In genomic region chr6:32190054-32190945, GRCh38 we compare ENCODE assay signal across 8 cellular contexts. TPM values are rescaled to one million over a fixed set of nuclear protein-coding genes. Genes with fewer than 3 reads are reported as not detected.
DNase-seq lines count a peak whose midpoint lies in the region; ATAC-seq and TF ChIP-seq lines count a peak whose summit lies in the region.

A gene with protein sequence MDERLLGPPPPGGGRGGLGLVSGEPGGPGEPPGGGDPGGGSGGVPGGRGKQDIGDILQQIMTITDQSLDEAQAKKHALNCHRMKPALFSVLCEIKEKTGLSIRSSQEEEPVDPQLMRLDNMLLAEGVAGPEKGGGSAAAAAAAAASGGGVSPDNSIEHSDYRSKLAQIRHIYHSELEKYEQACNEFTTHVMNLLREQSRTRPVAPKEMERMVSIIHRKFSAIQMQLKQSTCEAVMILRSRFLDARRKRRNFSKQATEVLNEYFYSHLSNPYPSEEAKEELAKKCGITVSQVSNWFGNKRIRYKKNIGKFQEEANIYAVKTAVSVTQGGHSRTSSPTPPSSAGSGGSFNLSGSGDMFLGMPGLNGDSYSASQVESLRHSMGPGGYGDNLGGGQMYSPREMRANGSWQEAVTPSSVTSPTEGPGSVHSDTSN (minus strand): TSS chr6:32190202. CDS start chr6:32189915, 287 bp downstream.

- intact Hi-C loops in left ventricle myocardium inferior (cut with micrococcal nuclease) (no loop called here), prostate gland (cut with DNase I) (no loop called here), upper lobe of right lung (cut with DNase I) (no loop called here)

- H3K27ac Mint-ChIP-seq in T-helper 17 cell = peak within 1 kb of the TSS; percentile 98

- peak; percentile 80 for DNase-seq in NCI-H146 treated with DMSO at 0.1 percent for 48 hours (lab: John Stamatoyannopoulos, UW; ENCODE audit: unreplicated experiment)
- DNase-seq in T-helper 17 cell = peak; percentile 47 to 73 (median 65)
- peak in 55 of 56 donors; percentile 38 to 95 (median 85) for DNase-seq in amygdala (lab: John Stamatoyannopoulos, UW)
- peak; percentile 93 for DNase-seq in left ventricle myocardium inferior
- DNase-seq in prostate gland (ENCODE audit: low spot score) = peak; percentile 94
- DNase-seq in upper lobe of right lung = peak; percentile 93

- TF ChIP-seq CTCF in left ventricle myocardium inferior (IDR thresholded peaks at IDR 0.05; ENCODE audit: borderline replicate concordance) (no peak), prostate gland (IDR thresholded peaks at IDR 0.05) (peak in 1 of 4 experiments; percentile 21), upper lobe of right lung (IDR thresholded peaks at IDR 0.05) (no peak)

- H3K9me3 ChIP-seq in ES-I3 (ENCODE audit: control insufficient read depth, insufficient read depth, low read length) = no peaks in the 10 kb centered on the region
- H3K9me3 ChIP-seq in T-helper 17 cell (ENCODE audit: control insufficient read depth, low read length, poor library complexity, severe bottlenecking) = no peaks in the 10 kb centered on the region
- H3K9me3 ChIP-seq in left ventricle myocardium inferior (replicated peaks) = no peaks in the 10 kb centered on the region
- H3K9me3 ChIP-seq in prostate gland = no peaks in the 10 kb centered on the region
- H3K9me3 ChIP-seq in upper lobe of right lung = no peaks in the 10 kb centered on the region

- WGBS in prostate gland = 10% methylated on average over 22 of the region's 25 CpGs

- H3K27ac ChIP-seq in left ventricle myocardium inferior (replicated peaks) (peak within 1 kb of the TSS; percentile 98), prostate gland (peak within 1 kb of the TSS; percentile 91 to 98), upper lobe of right lung (peak within 1 kb of the TSS; percentile 91)

- peaks cover 66% of the 10 kb centered on the region for H3K4me1 Mint-ChIP-seq in T-helper 17 cell

- H3K9ac ChIP-seq in ES-I3 (ENCODE audit: low read depth, low read length) = peak within 1 kb of the TSS; percentile 77

- peaks cover 20% of the 10 kb centered on the region for H3K36me3 Mint-ChIP-seq in T-helper 17 cell (ENCODE audit: low read depth)

- H3K4me3 ChIP-seq in left ventricle myocardium inferior (peak within 1 kb of the TSS; percentile 83), prostate gland (peak within 1 kb of the TSS; percentile 74 to 79), upper lobe of right lung (peak within 1 kb of the TSS; percentile 66)

- peak; percentile 96 for TF ChIP-seq POLR2A in prostate gland (IDR thresholded peaks at IDR 0.05)

- peak within 1 kb of the TSS; percentile 99 for H3K4me3 Mint-ChIP-seq in T-helper 17 cell

- H3K27me3 ChIP-seq in left ventricle myocardium inferior (ENCODE audit: low read depth) = no peaks in the 10 kb centered on the region
- no peaks in the 10 kb centered on the region for H3K27me3 ChIP-seq in prostate gland (replicated peaks; ENCODE audit: insufficient read depth)
- H3K27me3 ChIP-seq in upper lobe of right lung = no peaks in the 10 kb centered on the region

- H3K4me1 ChIP-seq in ES-I3 (ENCODE audit: insufficient read depth, low read length) (peaks cover 38% of the 10 kb centered on the region), left ventricle myocardium inferior (peaks cover 86% of the 10 kb centered on the region), prostate gland (replicated peaks) (no peaks in the 10 kb centered on the region), upper lobe of right lung (peaks cover 59% of the 10 kb centered on the region)

- H3K27me3 Mint-ChIP-seq in T-helper 17 cell = no peaks in the 10 kb centered on the region

- ATAC-seq in HG02610 (IDR thresholded peaks at IDR 0.05; ENCODE audit: unreplicated experiment) (peak; percentile 69), T-helper 17 cell (peak; percentile 63), upper lobe of right lung (peak; percentile 86)

- 0 out of 2 replicates have a peak, but pooled peaks cover 3% of the 10 kb centered on the region for H3K36me3 ChIP-seq in ES-I3 (ENCODE audit: insufficient read depth, low read length)
- H3K36me3 ChIP-seq in left ventricle myocardium inferior = peaks cover 16% of the 10 kb centered on the region
- no peaks in the 10 kb centered on the region for H3K36me3 ChIP-seq in prostate gland
- peaks cover 16% of the 10 kb centered on the region for H3K36me3 ChIP-seq in upper lobe of right lung

RNA-seq across cellular contexts. Expression of the gene that starts here (rescaled TPM):
- total RNA-seq in T-helper 17 cell (100 to 1,000 TPM; 103 to 110 TPM), left ventricle myocardium inferior (36.5 TPM), prostate gland (100 to 1,000 TPM in 1 of 2 donors, 10 to 100 TPM in 1; 61.5 to 102 TPM), upper lobe of right lung (100 TPM)

Comparison
In these comparisons a context has a peak if more than half of its experiments do, and no peak if none do; other contexts are left out.
1. Peak in every context shown above with its lines: DNase-seq, ATAC-seq, H3K4me3 ChIP-seq and H3K27ac ChIP-seq.